ENCODE assay signal across 8 cellular contexts in the genomic region with DNA sequence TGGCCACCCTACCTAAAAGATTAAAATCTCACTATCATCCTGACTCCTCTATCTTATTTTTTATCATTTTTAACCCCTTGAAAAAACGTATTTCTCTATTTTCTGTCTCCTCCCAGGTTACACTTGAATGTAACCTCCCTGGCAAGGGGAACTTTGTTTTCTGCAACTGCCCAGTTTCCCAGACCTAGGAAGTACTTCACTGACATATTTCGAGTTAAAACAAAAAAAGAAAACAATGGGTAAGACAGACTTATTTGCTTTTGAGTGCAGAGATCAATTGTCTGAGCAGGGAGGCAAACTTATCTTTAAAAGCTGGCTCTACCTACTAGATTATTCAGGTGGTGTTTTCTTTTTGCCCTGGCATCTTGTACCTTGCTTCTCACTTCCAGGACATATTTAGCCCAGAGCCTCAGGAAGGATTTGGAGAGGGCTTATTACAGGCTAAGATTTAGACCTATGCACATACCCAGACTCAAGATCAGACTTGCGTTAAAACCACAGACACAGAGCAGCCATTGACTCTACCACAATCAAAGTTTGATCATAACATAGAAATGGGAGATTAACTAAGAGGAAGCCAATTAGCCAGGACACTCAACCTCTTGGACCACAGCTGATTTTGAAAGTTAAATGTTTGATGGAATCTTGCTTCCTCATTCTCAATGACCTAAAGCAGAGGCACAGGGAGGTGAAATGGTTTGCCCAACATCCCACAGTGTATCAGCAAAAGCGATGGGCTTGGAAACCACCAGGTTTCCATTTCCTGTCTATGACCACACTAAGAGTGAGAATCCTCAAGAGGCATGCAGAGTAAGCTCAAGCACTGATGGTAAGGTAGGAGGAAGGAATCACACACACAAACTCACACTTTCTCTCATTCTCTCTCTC.
DNase-seq lines count a peak whose midpoint lies in the region; ATAC-seq lines count a peak whose summit lies in the region.

No MANE protein-coding gene starts in this region.

- no peaks in the 10 kb centered on the region; the same call in 1 of the 2 replicates for H3K27me3 ChIP-seq in HAP-1 (ENCODE audit: low read depth)

- H3K4me1 Mint-ChIP-seq in stimulated activated naive B cell treated with anti-CD40 and anti-IgM and Interleukin-4, amounts not matched to agents 10 μg/mL and 1 μg/mL and 100 μg/mL, for 72 hours, result peaks cover 4 to 29% of the 10 kb centered on the region in 2 donors

- H3K9me3 Mint-ChIP-seq in stimulated activated naive B cell treated with anti-CD40 and anti-IgM and Interleukin-4, amounts not matched to agents 10 μg/mL and 1 μg/mL and 100 μg/mL, for 72 hours, result no peaks in the 10 kb centered on the region

- in situ Hi-C loops in HAP-1 (cut with MboI; ENCODE audit: low sequenced_read_pairs), result no loop called here

- no peaks in the 10 kb centered on the region for H3K36me3 Mint-ChIP-seq in stimulated activated naive B cell treated with anti-CD40 and anti-IgM and Interleukin-4, amounts not matched to agents 10 μg/mL and 1 μg/mL and 100 μg/mL, for 72 hours

- no peaks in the 10 kb centered on the region for H3K4me1 ChIP-seq in HAP-1

- no peak overlapping the region for H3K27ac Mint-ChIP-seq in stimulated activated naive B cell treated with anti-CD40 and anti-IgM and Interleukin-4, amounts not matched to agents 10 μg/mL and 1 μg/mL and 100 μg/mL, for 72 hours

- peak; percentile 29 to 31 for DNase-seq in activated T-cell treated with anti-CD3 and anti-CD28 coated beads, Interleukin-2, amount 50 U/mL, for 48 hours
- DNase-seq in activated T-cell treated with anti-CD3 and anti-CD28 coated beads for 4 hours (no peak), NOMO-1 treated with dmso at 0.1 percent for 144 hours (lab: John Stamatoyannopoulos, UW; ENCODE audit: unreplicated experiment) (peak; percentile 81), A172 (ENCODE audit: low spot score) (no peak), NCI-H1092 (lab: John Stamatoyannopoulos, UW) (no peak), HAP-1 (ENCODE audit: low spot score in 2 of 2) (no peak)
- DNase-seq in stimulated activated naive B cell treated with anti-CD40 and anti-IgM and Interleukin-4, amounts not matched to agents 10 μg/mL and 1 μg/mL and 100 μg/mL, for 72 hours, result peak; percentile 31

- H3K9me3 ChIP-seq in HAP-1, result no peaks in the 10 kb centered on the region

- no peaks in the 10 kb centered on the region for H3K36me3 ChIP-seq in HAP-1 (replicated peaks)

- peak; percentile 97 for ATAC-seq in HG02885 (IDR thresholded peaks at IDR 0.05; ENCODE audit: poor library complexity, unreplicated experiment)
- peak; percentile 95 to 99 for ATAC-seq in stimulated activated naive B cell treated with anti-CD40 and anti-IgM and Interleukin-4, amounts not matched to agents 10 μg/mL and 1 μg/mL and 100 μg/mL, for 72 hours (replicated peaks)

- H3K27me3 Mint-ChIP-seq in stimulated activated naive B cell treated with anti-CD40 and anti-IgM and Interleukin-4, amounts not matched to agents 10 μg/mL and 1 μg/mL and 100 μg/mL, for 72 hours, result peaks cover 22 to 44% of the 10 kb centered on the region in 2 donors

- no peak overlapping the region for H3K4me3 Mint-ChIP-seq in stimulated activated naive B cell treated with anti-CD40 and anti-IgM and Interleukin-4, amounts not matched to agents 10 μg/mL and 1 μg/mL and 100 μg/mL, for 72 hours

- H3K4me3 ChIP-seq in HAP-1, result no peak overlapping the region

Comparison
In these comparisons a context has a peak if more than half of its experiments do, and no peak if none do; other contexts are left out.
1. DNase-seq: peak in activated T-cell treated with anti-CD3 and anti-CD28 coated beads, Interleukin-2, amount 50 U/mL, for 48 hours (2 of 2), NOMO-1 treated with dmso at 0.1 percent for 144 hours (single experiment) and stimulated activated naive B cell treated with anti-CD40 and anti-IgM and Interleukin-4, amounts not matched to agents 10 μg/mL and 1 μg/mL and 100 μg/mL, for 72 hours (single experiment); none in activated T-cell treated with anti-CD3 and anti-CD28 coated beads for 4 hours (single experiment), A172 (single experiment), NCI-H1092 (single experiment) and HAP-1 (0 of 2).